ENCODE assay signal across 11 cellular contexts in the genomic region with DNA sequence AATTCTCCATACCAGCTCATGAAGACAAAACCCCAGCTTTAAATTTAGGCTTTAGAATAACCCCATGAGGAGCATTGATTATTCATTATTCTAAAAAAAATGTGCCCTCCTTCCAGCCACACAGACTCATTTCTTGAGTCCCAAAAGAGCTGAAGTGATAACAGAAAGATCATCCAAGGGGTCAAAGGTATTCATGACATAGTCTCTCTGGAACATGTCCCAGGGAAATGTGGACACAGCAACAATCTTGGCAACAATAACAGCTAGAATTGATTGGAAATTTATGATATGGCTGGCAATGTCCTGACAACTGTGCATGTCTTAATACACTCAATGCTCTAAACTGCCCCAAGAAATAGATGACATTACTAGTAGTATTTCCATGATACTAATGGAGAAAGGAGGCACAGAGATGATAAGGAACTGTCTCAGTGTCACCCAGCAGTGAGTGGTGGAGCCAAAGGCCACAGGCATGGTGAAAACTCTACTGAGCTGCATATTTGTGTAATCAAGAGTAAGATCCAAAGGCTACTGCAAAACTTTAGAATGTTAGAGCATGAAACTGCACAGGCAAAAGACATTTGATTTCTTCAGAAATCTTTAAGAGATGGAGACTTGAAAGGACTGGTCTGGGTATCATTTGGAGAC. TPM values are rescaled to one million over a fixed set of nuclear protein-coding genes. Genes with fewer than 3 reads are reported as not detected.
"Had no signal": no experiment of that assay in that cellular context is flagged by ENCODE, and none has a peak within 500 bp of the region (broad histone marks: within the 10 kb centered on the region; RNA-seq: fewer than 3 reads in every experiment).

No MANE protein-coding gene starts in this region.

- ATAC-seq: HCT116 had no signal

- H3K27ac Mint-ChIP-seq: HFFc6, IgD-negative memory B cell had no signal

- H3K4me3 ChIP-seq: GM23248, HAP-1 had no signal

- DNase-seq: GM23248, GOT3, H7, HFFc6, KBM-7 had no signal

- FAIRE-seq: HTR-8/SVneo had no signal

- H3K9ac ChIP-seq: GM23248 had no signal

- H3K27ac ChIP-seq: GM23248 had no signal

- H3K9me3 ChIP-seq: HAP-1 had no signal

- H2AFZ ChIP-seq: GM23248 had no signal

- H3K36me3 Mint-ChIP-seq: IgD-negative memory B cell had no signal

- H3K4me1 ChIP-seq: HAP-1 had no signal

- H3K9me3 Mint-ChIP-seq: HFFc6, IgD-negative memory B cell had no signal

- H3K4me3 Mint-ChIP-seq: HFFc6, IgD-negative memory B cell had no signal

- H3K36me3 ChIP-seq: HAP-1 had no signal

- H3K4me1 Mint-ChIP-seq: IgD-negative memory B cell had no signal

RNA-seq across cellular contexts. Expression of a gene that starts 37.3 kb away (rescaled TPM):
- total RNA-seq: GM23248, H4, H7, HFFc6, HT-29 had no signal
- polyA plus RNA-seq: GM23248, IgD-negative memory B cell had no signal

RNA-seq across cellular contexts. Expression of a gene that starts 58.5 kb away (rescaled TPM):
- total RNA-seq: GM23248, H4, H7, HFFc6, HT-29 had no signal
- polyA plus RNA-seq: GM23248, IgD-negative memory B cell had no signal
